Comparison of ENCODE assay signal across 15 cellular contexts in the genomic region with DNA sequence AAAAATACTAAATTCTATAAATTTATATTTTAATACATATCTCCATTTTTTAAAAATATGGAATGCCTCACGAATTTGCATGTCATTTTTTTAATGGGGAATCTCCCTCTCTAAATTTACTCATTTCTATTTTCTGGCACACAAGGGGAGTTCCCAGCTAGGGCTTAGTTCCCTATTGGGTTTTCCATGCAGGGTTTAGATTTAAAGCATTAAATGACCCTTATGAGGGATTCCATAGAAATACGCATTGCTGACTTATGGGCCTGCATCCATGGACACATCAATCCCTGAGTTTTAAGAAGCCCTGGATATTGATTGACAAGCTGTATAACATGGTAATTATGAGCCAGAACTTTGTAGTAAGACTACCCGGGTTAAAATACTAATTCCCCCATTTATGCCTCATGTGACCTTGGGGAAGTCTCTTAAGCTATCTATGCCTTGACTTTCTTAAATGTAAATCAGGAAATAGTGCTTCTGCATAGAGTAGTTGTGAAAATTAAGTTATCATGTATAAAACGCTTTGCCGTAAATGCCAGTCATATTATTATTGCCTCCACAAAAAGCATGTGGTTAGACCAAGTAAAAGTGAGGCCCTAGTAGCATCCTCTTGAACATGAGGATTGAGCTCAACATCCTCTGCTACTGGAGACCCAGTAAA.
DNase-seq lines count a peak whose midpoint lies in the region; ATAC-seq lines count a peak whose summit lies in the region.
"Had no signal": no experiment of that assay in that cellular context is flagged by ENCODE, and none has a peak within 500 bp of the region (broad histone marks: within the 10 kb centered on the region; RNA-seq: fewer than 3 reads in every experiment).

No MANE protein-coding gene starts in this region.

- H3K4me3 Mint-ChIP-seq in IgD-negative memory B cell: peak overlapping the region in 1 of 4 donors; percentile 81
- H3K4me3 Mint-ChIP-seq: activated naive CD4-positive, alpha-beta T cell treated with anti-CD3 and anti-CD28 coated beads, Interleukin-2, amount 10 ng/mL, durations not matched to agents 7 days and 5 days; effector memory CD8-positive, alpha-beta T cell; neural progenitor cell had no signal

- no peaks in the 10 kb centered on the region for H3K27me3 Mint-ChIP-seq in IgD-negative memory B cell

- peak; percentile 76 for ATAC-seq in GM18511 (IDR thresholded peaks at IDR 0.05; ENCODE audit: unreplicated experiment)
- ATAC-seq in GM21381 (IDR thresholded peaks at IDR 0.05; ENCODE audit: unreplicated experiment): peak; percentile 51
- ATAC-seq in HG02938 (IDR thresholded peaks at IDR 0.05; ENCODE audit: unreplicated experiment): peak; percentile 55
- ATAC-seq in HG02571 (IDR thresholded peaks at IDR 0.05; ENCODE audit: unreplicated experiment): no peak
- ATAC-seq: effector memory CD8-positive, alpha-beta T cell; foreskin keratinocyte; HCT116 had no signal

- H3K36me3 Mint-ChIP-seq in IgD-negative memory B cell: no peaks in the 10 kb centered on the region
- H3K36me3 Mint-ChIP-seq: activated naive CD4-positive, alpha-beta T cell treated with anti-CD3 and anti-CD28 coated beads, Interleukin-2, amount 10 ng/mL, durations not matched to agents 7 days and 5 days; neural progenitor cell had no signal

- DNase-seq in NCI-H2227 treated with DMSO at 0.1 percent for 48 hours (lab: John Stamatoyannopoulos, UW) (no peak), NCI-H2171 (lab: John Stamatoyannopoulos, UW) (no peak), NCI-H146 treated with DMSO at 0.1 percent for 48 hours (lab: John Stamatoyannopoulos, UW; ENCODE audit: unreplicated experiment) (no peak)
- DNase-seq: activated naive CD4-positive, alpha-beta T cell treated with anti-CD3 and anti-CD28 coated beads, Interleukin-2, amount 10 ng/mL, durations not matched to agents 7 days and 5 days; DMS79 treated with DMSO at 0.1 percent for 48 hours; effector memory CD8-positive, alpha-beta T cell; foreskin keratinocyte; MM.1S had no signal

- H3K27ac Mint-ChIP-seq in IgD-negative memory B cell: peak overlapping the region in 2 of 3 donors; percentile 28 to 83
- H3K27ac Mint-ChIP-seq: activated naive CD4-positive, alpha-beta T cell treated with anti-CD3 and anti-CD28 coated beads, Interleukin-2, amount 10 ng/mL, durations not matched to agents 7 days and 5 days; effector memory CD8-positive, alpha-beta T cell; neural progenitor cell had no signal

- no peaks in the 10 kb centered on the region for H3K9me3 Mint-ChIP-seq in IgD-negative memory B cell
- H3K9me3 Mint-ChIP-seq: activated naive CD4-positive, alpha-beta T cell treated with anti-CD3 and anti-CD28 coated beads, Interleukin-2, amount 10 ng/mL, durations not matched to agents 7 days and 5 days; effector memory CD8-positive, alpha-beta T cell; neural progenitor cell had no signal

- H3K4me1 Mint-ChIP-seq in IgD-negative memory B cell: peaks cover 23 to 29% (median 27%) of the 10 kb centered on the region in 3 donors
- H3K4me1 Mint-ChIP-seq: activated naive CD4-positive, alpha-beta T cell treated with anti-CD3 and anti-CD28 coated beads, Interleukin-2, amount 10 ng/mL, durations not matched to agents 7 days and 5 days; neural progenitor cell had no signal
